In genomic region chr2:191038241-191038725, GRCh38 we compare ENCODE assay signal across 8 cellular contexts. TPM values are rescaled to one million over a fixed set of nuclear protein-coding genes. Genes with fewer than 3 reads are reported as not detected.
A peak's percentile ranks its signal among the peaks of the same experiment; 100 is the strongest.
DNase-seq lines count a peak whose midpoint lies in the region; ATAC-seq lines count a peak whose summit lies in the region.

No MANE protein-coding gene starts in this region.

- intact Hi-C loops in left colon (cut with DNase I, micrococcal nuclease), result no loop called here

- ATAC-seq in GM19397 (IDR thresholded peaks at IDR 0.05; ENCODE audit: unreplicated experiment) (no peak), left colon (no peak)

- no peak overlapping the region for H3K4me3 ChIP-seq in skin epidermis

- DNase-seq in activated gamma-delta T cell treated with Interleukin-2 at 50 U/mL for 16 hours, result peak; percentile 43
- no peak for DNase-seq in activated gamma-delta T cell (lab: John Stamatoyannopoulos, UW)
- peak; percentile 55 for DNase-seq in NOMO-1 treated with DMSO at 0.1 percent for 48 hours (lab: John Stamatoyannopoulos, UW; ENCODE audit: unreplicated experiment)
- DNase-seq in central memory CD4-positive, alpha-beta T cell, result peak; percentile 50
- DNase-seq in left colon, result no peak
- no peak for DNase-seq in NCI-H2227 (lab: John Stamatoyannopoulos, UW; ENCODE audit: unreplicated experiment)

- H3K27ac ChIP-seq in skin epidermis, result peak overlapping the region in 16 of 21 experiments; percentile 3 to 74 (median 49)

RNA-seq across cellular contexts. Expression of gene STAT1, which starts 24.3 kb away (rescaled TPM):
- 10 to 100 TPM; 54.1 to 91.7 TPM for total RNA-seq in left colon

Comparison
In these comparisons a context has a peak if more than half of its experiments do, and no peak if none do; other contexts are left out.
1. DNase-seq: peak in activated gamma-delta T cell treated with Interleukin-2 at 50 U/mL for 16 hours (single experiment), NOMO-1 treated with DMSO at 0.1 percent for 48 hours (single experiment) and central memory CD4-positive, alpha-beta T cell (single experiment); none in activated gamma-delta T cell (single experiment), left colon (0 of 2) and NCI-H2227 (single experiment).